ENCODE assay signal across 1 cellular context in genomic region chr14:47012533-47012932, GRCh38.
TF ChIP-seq lines count a peak whose summit lies in the region.

No MANE protein-coding gene starts in this region.

TF ChIP-seq in HepG2, 621 proteins besides CTCF, POLR2A, EP300 and RAD21 (continued from another document):
- TF ChIP-seq ZHX2 (IDR thresholded peaks at IDR 0.05; ENCODE audit: low read depth) = no peak
- TF ChIP-seq ZHX2 (CRISPR knock-in tag; IDR thresholded peaks at IDR 0.05; ENCODE audit: borderline replicate concordance) = no peak
- no peak for TF ChIP-seq THRA (CRISPR knock-in tag; IDR thresholded peaks at IDR 0.05; ENCODE audit: borderline replicate concordance)
- TF ChIP-seq SMAD9 (CRISPR knock-in tag; IDR thresholded peaks at IDR 0.05) = no peak
TF ChIP-seq in HepG2: peak in this region for 0.
